ENCODE assay signal across 10 cellular contexts in the genomic region with DNA sequence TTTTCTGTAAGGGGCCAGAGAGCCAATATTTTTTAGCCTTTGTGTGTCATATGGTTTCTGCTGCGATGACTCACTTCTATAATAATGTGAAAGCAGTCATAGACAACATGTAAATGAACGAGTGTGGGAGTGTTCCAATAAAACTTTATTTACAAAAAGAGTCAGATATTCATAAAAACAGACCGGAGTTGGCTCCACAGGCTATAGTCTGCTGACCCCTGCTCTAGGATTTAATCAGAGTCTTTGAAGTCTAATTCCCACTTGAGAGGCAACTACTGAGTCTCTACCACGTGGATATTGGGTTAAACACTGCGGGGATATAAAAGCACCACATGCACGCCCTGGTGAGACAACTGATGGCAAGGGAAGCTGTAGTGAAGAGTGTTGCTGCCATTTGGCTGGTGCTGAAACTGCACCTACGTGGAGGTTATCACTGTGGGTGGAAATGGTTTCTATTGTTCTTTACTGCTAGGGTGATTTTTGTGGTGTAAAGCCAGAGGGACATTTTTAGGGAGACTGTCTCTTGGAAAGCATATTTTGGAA. TPM values are rescaled to one million over a fixed set of nuclear protein-coding genes. Genes with fewer than 3 reads are reported as not detected.
DNase-seq lines count a peak whose midpoint lies in the region; ATAC-seq, FAIRE-seq and TF ChIP-seq lines count a peak whose summit lies in the region.
"Had no signal": no experiment of that assay in that cellular context is flagged by ENCODE, and none has a peak within 500 bp of the region (broad histone marks: within the 10 kb centered on the region; RNA-seq: fewer than 3 reads in every experiment).

No MANE protein-coding gene starts in this region.

- intact Hi-C loops in endothelial cell of umbilical vein (cut with micrococcal nuclease), result no loop called here

- H2AFZ ChIP-seq in SU-DHL-6 (ENCODE audit: low read depth, low read length, severe bottlenecking) (peak overlapping the region; percentile 9), endothelial cell of umbilical vein (ENCODE audit: low read depth, low read length) (no peak overlapping the region)

- H3K9me1 ChIP-seq in endothelial cell of umbilical vein (replicated peaks; ENCODE audit: control insufficient read depth, extremely low read depth, insufficient read depth, low read length), result no peaks in the 10 kb centered on the region

- no peak for FAIRE-seq in endothelial cell of umbilical vein (lab: Jason Lieb, UNC)

- H4K20me1 ChIP-seq in SU-DHL-6 (ENCODE audit: low read depth, low read length) (no peaks in the 10 kb centered on the region), endothelial cell of umbilical vein (replicated peaks; ENCODE audit: control insufficient read depth, extremely low read depth, insufficient read depth, low read length) (no peaks in the 10 kb centered on the region)

- TF ChIP-seq CTCF in SU-DHL-6 (IDR thresholded peaks at IDR 0.05; ENCODE audit: insufficient read depth, low read length, poor library complexity, severe bottlenecking) (no peak), endothelial cell of umbilical vein (IDR thresholded peaks at IDR 0.05; ENCODE audit: extremely low read depth in 1 of 2, insufficient read depth in 1 of 2, low read depth in 1 of 2, low read length in 2 of 2) (no peak)

- H3K9ac ChIP-seq in SU-DHL-6 (ENCODE audit: low read length) (no peak overlapping the region), endothelial cell of umbilical vein (replicated peaks; ENCODE audit: extremely low read depth, insufficient read depth, low read length) (no peak overlapping the region)

- H3K4me2 ChIP-seq in SU-DHL-6 (ENCODE audit: low read depth, low read length, poor library complexity, severe bottlenecking) (peak overlapping the region; percentile 0), endothelial cell of umbilical vein (ENCODE audit: insufficient read depth, low read length) (no peak overlapping the region)

- H3K27ac ChIP-seq in SU-DHL-6 (ENCODE audit: low read depth, low read length), result no peak overlapping the region
- no peak overlapping the region for H3K27ac ChIP-seq in endothelial cell of umbilical vein (ENCODE audit: insufficient read depth, low read depth, low read length)

- no peaks in the 10 kb centered on the region for H3K9me2 ChIP-seq in SU-DHL-6 (replicated peaks; ENCODE audit: insufficient read depth, low read length)

- no TSS peak for BruUV-seq in endothelial cell of umbilical vein (replicated peaks; lab: Mats Ljungman, UMichigan)

- H3K79me2 ChIP-seq in SU-DHL-6 (ENCODE audit: insufficient read depth, low read length), result no peaks in the 10 kb centered on the region
- H3K79me2 ChIP-seq in endothelial cell of umbilical vein (ENCODE audit: control insufficient read depth, insufficient read depth, low read length), result no peaks in the 10 kb centered on the region

- H3K4me1 ChIP-seq in endothelial cell of umbilical vein (ENCODE audit: control insufficient read depth, extremely low read depth, insufficient read depth, low read length), result no peaks in the 10 kb centered on the region
- peaks cover 23% of the 10 kb centered on the region for H3K4me1 ChIP-seq in HAP-1

- H3K4me3 ChIP-seq in SU-DHL-6 (ENCODE audit: insufficient read depth, low read length, poor library complexity, severe bottlenecking), result no peak overlapping the region
- H3K4me3 ChIP-seq in endothelial cell of umbilical vein (replicated peaks in 1 of 3; ENCODE audit: insufficient read depth in 1 of 3, low read depth in 1 of 3, low read length in 3 of 3), result no peak overlapping the region
- no peak overlapping the region for H3K4me3 ChIP-seq in HAP-1

- POLR2A ChIA-PET in endothelial cell of umbilical vein (lab: Charles Lee), result no interaction called here

- dilution Hi-C loops in endothelial cell of umbilical vein (cut with MboI; ENCODE audit: extremely low pct_ligation_motif_present, low sequenced_read_pairs), result no loop called here

- DNase-seq in COLO829 (ENCODE audit: low spot score) (peak; percentile 60), endothelial cell of umbilical vein (ENCODE audit: low read depth, low spot score) (no peak), NCI-H128 (lab: John Stamatoyannopoulos, UW; ENCODE audit: unreplicated experiment) (no peak), HAP-1 (ENCODE audit: low spot score in 2 of 2) (no peak)
- DNase-seq: NCI-H446 treated with DMSO at 0.1 percent for 48 hours had no signal

- H3F3A ChIP-seq in SU-DHL-6 (ENCODE audit: insufficient read depth), result no peaks in the 10 kb centered on the region

- ATAC-seq in GM21447 (IDR thresholded peaks at IDR 0.05; ENCODE audit: unreplicated experiment), result peak; percentile 42
- ATAC-seq in GM21786 (IDR thresholded peaks at IDR 0.05; ENCODE audit: unreplicated experiment), result no peak
- no peak for ATAC-seq in HG02759 (IDR thresholded peaks at IDR 0.05; ENCODE audit: unreplicated experiment)
- ATAC-seq: esophagus mucosa had no signal

- in situ Hi-C loops in HAP-1 (cut with MboI; ENCODE audit: low sequenced_read_pairs), result no loop called here

- CTCF ChIA-PET in endothelial cell of umbilical vein (lab: Charles Lee), result interaction anchor here (0.5 to 2.7 kb wide), 4 partner anchors 17 to 65 kb away, joined by 3 to 7 read pairs (median 4); no protein-coding TSS in a partner anchor

- H3K27me3 ChIP-seq in SU-DHL-6 (ENCODE audit: low read length) (0 out of 2 replicates have a peak, but pooled peaks cover 3% of the 10 kb centered on the region), endothelial cell of umbilical vein (ENCODE audit: control insufficient read depth in 2 of 2, insufficient read depth in 2 of 2, low read length in 2 of 2) (peaks cover 13 to 15% of the 10 kb centered on the region in 2 experiments), HAP-1 (ENCODE audit: low read depth) (no peaks in the 10 kb centered on the region)

- no peak for TF ChIP-seq POLR2A in endothelial cell of umbilical vein (IDR thresholded peaks at IDR 0.05; ENCODE audit: low read depth, low read length)

- no peaks in the 10 kb centered on the region for H3K36me3 ChIP-seq in SU-DHL-6 (ENCODE audit: low read length)
- H3K36me3 ChIP-seq in endothelial cell of umbilical vein (ENCODE audit: control insufficient read depth in 2 of 2, extremely low read depth in 1 of 2, insufficient read depth in 2 of 2, low read length in 2 of 2), result no peaks in the 10 kb centered on the region
- no peaks in the 10 kb centered on the region for H3K36me3 ChIP-seq in HAP-1 (replicated peaks)

- no peaks in the 10 kb centered on the region for H3K9me3 ChIP-seq in SU-DHL-6 (ENCODE audit: insufficient read depth, low read length)
- no peaks in the 10 kb centered on the region for H3K9me3 ChIP-seq in endothelial cell of umbilical vein (replicated peaks; ENCODE audit: control insufficient read depth, insufficient read depth, low read length)
- no peaks in the 10 kb centered on the region for H3K9me3 ChIP-seq in HAP-1

TF ChIP-seq in endothelial cell of umbilical vein, 7 proteins besides CTCF, POLR2A, EP300 and RAD21:
- TF ChIP-seq FOS (IDR thresholded peaks at IDR 0.05; ENCODE audit: borderline replicate concordance, insufficient read depth, low read length) (peak; percentile 30), JUN (IDR thresholded peaks at IDR 0.05; ENCODE audit: borderline replicate concordance, insufficient read depth, insufficient read length, low read depth) (peak; percentile 49), POLR2AphosphoS5 (IDR thresholded peaks at IDR 0.05; ENCODE audit: insufficient read depth, low read depth, low read length) (no peak), MYC (IDR thresholded peaks at IDR 0.05; ENCODE audit: low read depth, low read length) (no peak), EZH2 (IDR thresholded peaks at IDR 0.05; ENCODE audit: borderline replicate concordance, low read depth, low read length, severe bottlenecking) (no peak), GATA2 (IDR thresholded peaks at IDR 0.05; ENCODE audit: insufficient read depth, insufficient read length, low read depth, low read length) (no peak)
- TF ChIP-seq, protein P1, sequence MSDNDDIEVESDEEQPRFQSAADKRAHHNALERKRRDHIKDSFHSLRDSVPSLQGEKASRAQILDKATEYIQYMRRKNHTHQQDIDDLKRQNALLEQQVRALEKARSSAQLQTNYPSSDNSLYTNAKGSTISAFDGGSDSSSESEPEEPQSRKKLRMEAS (IDR thresholded peaks at IDR 0.05; ENCODE audit: insufficient read depth, insufficient read length), result no peak

RNA-seq across cellular contexts. Expression of a gene that starts 3.6 kb away (rescaled TPM):
- total RNA-seq in endothelial cell of umbilical vein, result 0.75 and 1.4 TPM in 2 replicates
- polyA plus RNA-seq in endothelial cell of umbilical vein, result 4.4 and 6.0 TPM in 2 replicates
- polyA plus RNA-seq in endothelial cell of umbilical vein (2011; cell fraction: cytosol; rRNA removed), result 3.4 and 3.7 TPM in 2 replicates
- polyA plus RNA-seq in endothelial cell of umbilical vein (2011; cell fraction: nucleus; rRNA removed), result 0.74 and 1.1 TPM in 2 replicates
- polyA plus RNA-seq in endothelial cell of umbilical vein (2012), result 2.7 and 3.6 TPM in 2 replicates
- 1.1 and 6.6 TPM in 2 replicates for polyA minus RNA-seq in endothelial cell of umbilical vein
- polyA minus RNA-seq in endothelial cell of umbilical vein (2011; cell fraction: cytosol; rRNA and poly(A)+ RNA removed), result 1.2 TPM
- not detected in 2 replicates for polyA minus RNA-seq in endothelial cell of umbilical vein (2011; cell fraction: nucleus; rRNA and poly(A)+ RNA removed)
